11 cellular contexts compared by ENCODE assay signal in genomic region chr3:189512039-189512438, GRCh38.
A peak's percentile ranks its signal among the peaks of the same experiment; 100 is the strongest.
DNase-seq lines count a peak whose midpoint lies in the region; ATAC-seq, FAIRE-seq and TF ChIP-seq lines count a peak whose summit lies in the region.
"Had no signal": no experiment of that assay in that cellular context is flagged by ENCODE, and none has a peak within 500 bp of the region (broad histone marks: within the 10 kb centered on the region; RNA-seq: fewer than 3 reads in every experiment).

No MANE protein-coding gene starts in this region.

- H3K9ac ChIP-seq in OCI-LY3 (ENCODE audit: low read length) = peak overlapping the region; percentile 39; the same call in 1 of the 2 replicates

- no peaks in the 10 kb centered on the region for H3K27me3 ChIP-seq in OCI-LY3 (ENCODE audit: low read depth, low read length)
- no peaks in the 10 kb centered on the region for H3K27me3 ChIP-seq in pancreas

- H3K4me1 ChIP-seq in OCI-LY3 (ENCODE audit: low read length) (peaks cover 56% of the 10 kb centered on the region), pancreas (no peaks in the 10 kb centered on the region)

- TF ChIP-seq CTCF in GM12864 (IDR thresholded peaks at IDR 0.05; ENCODE audit: low read depth, low read length, missing control alignments) (peak; percentile 39), OCI-LY3 (IDR thresholded peaks at IDR 0.05; ENCODE audit: low read depth, low read length) (peak; percentile 79), pancreas (IDR thresholded peaks at IDR 0.05) (no peak)

- H3K79me2 ChIP-seq in OCI-LY3 (ENCODE audit: low read length) = no peaks in the 10 kb centered on the region

- no peaks in the 10 kb centered on the region for H4K20me1 ChIP-seq in OCI-LY3 (ENCODE audit: insufficient read depth, low read length)

- WGBS in pancreas, 2 donors = 23 to 37% methylated on average over 1 of the region's 1 CpG

- peaks cover 4% of the 10 kb centered on the region for H3K36me3 ChIP-seq in OCI-LY3 (replicated peaks; ENCODE audit: low read depth, low read length)
- no peaks in the 10 kb centered on the region for H3K36me3 ChIP-seq in pancreas

- H3K4me3 ChIP-seq in GM12864 (ENCODE audit: low read depth, low read length) (no peak overlapping the region), OCI-LY3 (ENCODE audit: low read length) (peak overlapping the region; percentile 45), pancreas (no peak overlapping the region)

- FAIRE-seq in pancreas (lab: Jason Lieb, UNC) = no peak
- FAIRE-seq: endothelial cell of umbilical vein had no signal

- peaks cover 1% of the 10 kb centered on the region; the same call in 1 of the 2 replicates for H3K9me3 ChIP-seq in OCI-LY3 (ENCODE audit: insufficient read depth, low read length)
- no peaks in the 10 kb centered on the region for H3K9me3 ChIP-seq in pancreas

- DNase-seq in GM12864 (ENCODE audit: low read depth) (peak; percentile 40), NCI-H2171 treated with DMSO at 0.1 percent for 48 hours (lab: John Stamatoyannopoulos, UW) (no peak), midbrain (lab: John Stamatoyannopoulos, UW) (no peak), pancreas (no peak)
- DNase-seq in stimulated activated CD4-positive, alpha-beta T cell treated with anti-CD3 and anti-CD28 coated beads, Interleukin-15, amount 100 ng/mL, for 24 hours = no peak
- DNase-seq: activated naive CD8-positive, alpha-beta T cell treated with anti-CD3 and anti-CD28 coated beads, Interleukin-2, amount 50 U/mL, for 24 hours; NCI-H524 had no signal

- peak; percentile 54 for ATAC-seq in GM19463 (IDR thresholded peaks at IDR 0.05; ENCODE audit: unreplicated experiment)
- peak; percentile 76 for ATAC-seq in HG03103 (IDR thresholded peaks at IDR 0.05; ENCODE audit: low read depth, unreplicated experiment)
- ATAC-seq in pancreas = no peak
- ATAC-seq: activated naive CD8-positive, alpha-beta T cell treated with anti-CD3 and anti-CD28 coated beads, Interleukin-2, amount 50 U/mL, for 24 hours had no signal

- peak overlapping the region; percentile 38 for H3K27ac ChIP-seq in OCI-LY3 (ENCODE audit: low read length)
- H3K27ac ChIP-seq in pancreas = no peak overlapping the region

- intact Hi-C loops in pancreas (cut with DNase I) = no loop called here

- H3K4me2 ChIP-seq in OCI-LY3 (ENCODE audit: low read length) = peak overlapping the region; percentile 74

- H2AFZ ChIP-seq in OCI-LY3 (ENCODE audit: low read depth, low read length) = peak overlapping the region; percentile 10; the same call in 1 of the 2 replicates

Comparison
In these comparisons a context has a peak if more than half of its experiments do, and no peak if none do; other contexts are left out.
1. CTCF ChIP-seq: peak in GM12864 (single experiment) and OCI-LY3 (single experiment); none in pancreas (0 of 4).
2. ATAC-seq: peak in GM19463 (single experiment) and HG03103 (single experiment); none in pancreas (0 of 4).